ENCODE assay signal across 8 cellular contexts in genomic region chr15:31200735-31201151, GRCh38.
A peak's percentile ranks its signal among the peaks of the same experiment; 100 is the strongest.
DNase-seq lines count a peak whose midpoint lies in the region; ATAC-seq, FAIRE-seq and TF ChIP-seq lines count a peak whose summit lies in the region.

No MANE protein-coding gene starts in this region.

- no peaks in the 10 kb centered on the region for H4K20me1 ChIP-seq in hepatocyte (ENCODE audit: insufficient read depth, poor library complexity, severe bottlenecking)

- peak; percentile 56 for DNase-seq in GM12891 (ENCODE audit: insufficient read length, low spot score)
- DNase-seq in SHP77 (lab: John Stamatoyannopoulos, UW), result peak; percentile 50 to 68
- DNase-seq in adrenal gland, result peak; percentile 53 to 88 (median 65)
- peak; percentile 86 for DNase-seq in hepatocyte (ENCODE audit: low spot score)
- peak; percentile 33 to 45 for DNase-seq in stimulated activated CD4-positive, alpha-beta T cell treated with anti-CD3 and anti-CD28 coated beads, Interleukin-15, amount 100 ng/mL, for 1 hour (ENCODE audit: low read depth in 1 of 2, low spot score in 1 of 2)

- no peaks in the 10 kb centered on the region for H3K9me2 ChIP-seq in hepatocyte (replicated peaks; ENCODE audit: insufficient read depth)

- H3K36me3 ChIP-seq in adrenal gland (replicated peaks in 1 of 2) (no peaks in the 10 kb centered on the region), hepatocyte (replicated peaks; ENCODE audit: insufficient read depth, low read depth) (no peaks in the 10 kb centered on the region)

- no peak overlapping the region for H2AFZ ChIP-seq in hepatocyte

- H3K27me3 ChIP-seq in adrenal gland, result no peaks in the 10 kb centered on the region
- no peaks in the 10 kb centered on the region for H3K27me3 ChIP-seq in hepatocyte

- H3K9me3 ChIP-seq in adrenal gland (replicated peaks in 1 of 3), result no peaks in the 10 kb centered on the region
- H3K9me3 ChIP-seq in hepatocyte (ENCODE audit: low read depth), result no peaks in the 10 kb centered on the region

- TF ChIP-seq CTCF in adrenal gland (IDR thresholded peaks at IDR 0.05) (peak in 4 of 6 experiments; percentile 41 to 56 (median 49)), hepatocyte (IDR thresholded peaks at IDR 0.05; ENCODE audit: poor library complexity) (peak; percentile 72)

- H3K4me1 ChIP-seq in adrenal gland (replicated peaks in 1 of 2) (no peaks in the 10 kb centered on the region), hepatocyte (ENCODE audit: insufficient read depth) (no peaks in the 10 kb centered on the region)

- WGBS in adrenal gland, 4 donors, result 36 to 67% (median 52%) methylated on average over 6 to 16 of the region's 16 CpGs
- WGBS in hepatocyte (ENCODE audit: low lambda C conversion rate, missing lambda C conversion rate), result 52% methylated on average over 14 of the region's 16 CpGs

- H3K27ac ChIP-seq in adrenal gland (peak overlapping the region in 1 of 5 donors; percentile 34), hepatocyte (no peak overlapping the region)

- intact Hi-C loops in adrenal gland (cut with DNase I), result loop anchor here in 1 of 2 donors (5.0 kb wide), 1 partner anchor 287 kb away; no protein-coding TSS in a partner anchor

- no peak for TF ChIP-seq POLR2A in GM12891 (IDR thresholded peaks at IDR 0.05; ENCODE audit: low read depth, low read length)
- no peak for TF ChIP-seq POLR2A in adrenal gland (IDR thresholded peaks at IDR 0.05)

- no peaks in the 10 kb centered on the region for H3K79me2 ChIP-seq in hepatocyte

- peak; percentile 74 for FAIRE-seq in GM12891 (lab: Jason Lieb, UNC)

- no peak for ATAC-seq in GM21367 (IDR thresholded peaks at IDR 0.05; ENCODE audit: unreplicated experiment)
- ATAC-seq in HG03342 (IDR thresholded peaks at IDR 0.05; ENCODE audit: unreplicated experiment), result no peak
- no peak for ATAC-seq in HG02885 (IDR thresholded peaks at IDR 0.05; ENCODE audit: poor library complexity, unreplicated experiment)

- H3K4me3 ChIP-seq in adrenal gland, result no peak overlapping the region
- no peak overlapping the region for H3K4me3 ChIP-seq in hepatocyte

- H3K4me2 ChIP-seq in hepatocyte, result no peak overlapping the region

TF ChIP-seq in GM12891, 5 proteins besides CTCF, POLR2A, EP300 and RAD21:
- TF ChIP-seq POLR2AphosphoS5 (IDR thresholded peaks at IDR 0.05; ENCODE audit: low read depth, low read length), result no peak
- TF ChIP-seq POU2F2 (IDR thresholded peaks at IDR 0.05; ENCODE audit: low read depth, low read length), result no peak
- no peak for TF ChIP-seq TAF1 (IDR thresholded peaks at IDR 0.05; ENCODE audit: low read depth, low read length)
- TF ChIP-seq SPI1 (IDR thresholded peaks at IDR 0.05; ENCODE audit: low read depth, low read length), result no peak
